ENCODE assay signal across 8 cellular contexts in genomic region chr12:117850048-117850447, GRCh38.
DNase-seq lines count a peak whose midpoint lies in the region; ATAC-seq and TF ChIP-seq lines count a peak whose summit lies in the region.

No MANE protein-coding gene starts in this region.

- no peak overlapping the region for H3K4me3 ChIP-seq in fibroblast of mammary gland (ENCODE audit: control insufficient read depth, low read depth, low read length)

- H3K4me1 Mint-ChIP-seq in HFFc6 (ENCODE audit: low read depth) = no peaks in the 10 kb centered on the region

- ATAC-seq in GM21360 (IDR thresholded peaks at IDR 0.05; ENCODE audit: unreplicated experiment) (no peak), GM21786 (IDR thresholded peaks at IDR 0.05; ENCODE audit: unreplicated experiment) (no peak)

- no peak overlapping the region for H3K27ac Mint-ChIP-seq in HFFc6

- peaks cover 9% of the 10 kb centered on the region for H3K27me3 Mint-ChIP-seq in HFFc6 (ENCODE audit: insufficient read depth)

- DNase-seq in NCI-H2081 (lab: John Stamatoyannopoulos, UW) = peak; percentile 43 to 49
- no peak for DNase-seq in NCI-H2081 treated with DMSO at 0.1 percent for 48 hours (lab: John Stamatoyannopoulos, UW)
- DNase-seq in HFFc6 = peak; percentile 38
- DNase-seq in RPMI8226 = peak; percentile 19
- peak; percentile 51 for DNase-seq in fibroblast of mammary gland (ENCODE audit: low read depth)
- peak; percentile 54 for DNase-seq in renal cortical epithelial cell (ENCODE audit: low read depth)

- H3K9me3 Mint-ChIP-seq in HFFc6 = peaks cover 4% of the 10 kb centered on the region; the same call in 1 of the 2 replicates

- H3K36me3 Mint-ChIP-seq in HFFc6 (ENCODE audit: low read depth) = no peaks in the 10 kb centered on the region

- TF ChIP-seq CTCF in HFFc6 (IDR thresholded peaks at IDR 0.05) = peak; percentile 97
- TF ChIP-seq CTCF in fibroblast of mammary gland (conservative IDR thresholded peaks at IDR 0.05; ENCODE audit: control insufficient read depth, insufficient read depth, low read depth, low read length) = peak; percentile 96

- no peak overlapping the region for H3K4me3 Mint-ChIP-seq in HFFc6
